In genomic region chr4:4334798-4335520, GRCh38 we compare ENCODE assay signal across 9 cellular contexts. TPM values are rescaled to one million over a fixed set of nuclear protein-coding genes. Genes with fewer than 3 reads are reported as not detected.
A peak's percentile ranks its signal among the peaks of the same experiment; 100 is the strongest.
DNase-seq lines count a peak whose midpoint lies in the region; ATAC-seq lines count a peak whose summit lies in the region.
"Had no signal": no experiment of that assay in that cellular context is flagged by ENCODE, and none has a peak within 500 bp of the region (broad histone marks: within the 10 kb centered on the region; RNA-seq: fewer than 3 reads in every experiment).

No MANE protein-coding gene starts in this region.

- H3K27ac Mint-ChIP-seq in activated CD8-positive, alpha-beta T cell treated with anti-CD3 and anti-CD28 coated beads, Interleukin-2, amount 10 ng/mL, durations not matched to agents 7 days and 5 days: no peak overlapping the region

- DNase-seq in NCI-H1417 (lab: John Stamatoyannopoulos, UW) (peak; percentile 64 to 80 (median 80)), NCI-H1417 treated with DMSO at 0.1 percent for 48 hours (lab: John Stamatoyannopoulos, UW) (no peak), NCI-H460 (ENCODE audit: extremely low read depth, low read depth) (peak; percentile 40), myocyte (ENCODE audit: low read depth) (peak; percentile 69)
- DNase-seq in activated CD8-positive, alpha-beta T cell treated with anti-CD3 and anti-CD28 coated beads, Interleukin-2, amount 10 ng/mL, durations not matched to agents 7 days and 5 days: peak; percentile 83
- peak; percentile 51 to 62 (median 60) for DNase-seq in effector memory CD4-positive, alpha-beta T cell
- DNase-seq in stimulated activated CD8-positive, alpha-beta memory T cell treated with anti-CD3 and anti-CD28 coated beads, Interleukin-7, amount 100 ng/mL, for 48 hours (ENCODE audit: extremely low read depth in 1 of 2, low read depth in 1 of 2): peak; percentile 36 to 46

- CTCF ChIA-PET in activated CD8-positive, alpha-beta T cell treated with anti-CD3 and anti-CD28 coated beads, Interleukin-2, amount 10 ng/mL, durations not matched to agents 7 days and 5 days (lab: Charles Lee): interaction anchor here (1.2 to 8.7 kb wide), 8 partner anchors 14 to 87 kb away, joined by 3 to 68 read pairs (median 5); partner anchors contain the start of gene TMEM128

- peak; percentile 65 for ATAC-seq in HG02884 (IDR thresholded peaks at IDR 0.05; ENCODE audit: unreplicated experiment)
- peak; percentile 95 for ATAC-seq in activated CD8-positive, alpha-beta T cell treated with anti-CD3 and anti-CD28 coated beads, Interleukin-2, amount 10 ng/mL, durations not matched to agents 7 days and 5 days

- no peaks in the 10 kb centered on the region for H3K9me3 Mint-ChIP-seq in activated CD8-positive, alpha-beta T cell treated with anti-CD3 and anti-CD28 coated beads, Interleukin-2, amount 10 ng/mL, durations not matched to agents 7 days and 5 days (ENCODE audit: insufficient read depth)

- H3K4me1 Mint-ChIP-seq in activated CD8-positive, alpha-beta T cell treated with anti-CD3 and anti-CD28 coated beads, Interleukin-2, amount 10 ng/mL, durations not matched to agents 7 days and 5 days (ENCODE audit: low read depth): peaks cover 8% of the 10 kb centered on the region

- peaks cover 3% of the 10 kb centered on the region for H3K27me3 Mint-ChIP-seq in activated CD8-positive, alpha-beta T cell treated with anti-CD3 and anti-CD28 coated beads, Interleukin-2, amount 10 ng/mL, durations not matched to agents 7 days and 5 days (ENCODE audit: low read depth)

- H3K27ac ChIP-seq in effector memory CD4-positive, alpha-beta T cell (ENCODE audit: insufficient read depth, low read length, poor library complexity, severe bottlenecking): no peak overlapping the region
- H3K27ac ChIP-seq: BLaER1 treated with 17β-estradiol and CSF1 and Interleukin-3, amounts not matched to agents 10 nM and 100 nM had no signal

- no peak overlapping the region for H3K4me3 Mint-ChIP-seq in activated CD8-positive, alpha-beta T cell treated with anti-CD3 and anti-CD28 coated beads, Interleukin-2, amount 10 ng/mL, durations not matched to agents 7 days and 5 days

- no peaks in the 10 kb centered on the region for H3K36me3 Mint-ChIP-seq in activated CD8-positive, alpha-beta T cell treated with anti-CD3 and anti-CD28 coated beads, Interleukin-2, amount 10 ng/mL, durations not matched to agents 7 days and 5 days (ENCODE audit: low read depth)

- H3K4me3 ChIP-seq in effector memory CD4-positive, alpha-beta T cell (ENCODE audit: insufficient read depth, low read depth, low read length, poor library complexity, severe bottlenecking): no peak overlapping the region
- H3K4me3 ChIP-seq: BLaER1 treated with 17β-estradiol and CSF1 and Interleukin-3, amounts not matched to agents 10 nM and 100 nM had no signal

- H3K27me3 ChIP-seq in effector memory CD4-positive, alpha-beta T cell (replicated peaks; ENCODE audit: control insufficient read depth, insufficient read depth, low read length, poor library complexity, severe bottlenecking): no peaks in the 10 kb centered on the region
- H3K27me3 ChIP-seq: BLaER1 treated with 17β-estradiol and CSF1 and Interleukin-3, amounts not matched to agents 10 nM and 100 nM had no signal

- H3K36me3 ChIP-seq in effector memory CD4-positive, alpha-beta T cell (ENCODE audit: control insufficient read depth, insufficient read depth, low read length): no peaks in the 10 kb centered on the region
- H3K36me3 ChIP-seq: BLaER1 treated with 17β-estradiol and CSF1 and Interleukin-3, amounts not matched to agents 10 nM and 100 nM had no signal

- POLR2A ChIA-PET in activated CD8-positive, alpha-beta T cell treated with anti-CD3 and anti-CD28 coated beads, Interleukin-2, amount 10 ng/mL, durations not matched to agents 7 days and 5 days (lab: Charles Lee): interaction anchor here (1.4 kb wide), 1 partner anchor 87 kb away, joined by 4 read pairs; the partner anchor contains the start of gene TMEM128

- no peaks in the 10 kb centered on the region for H3K9me3 ChIP-seq in effector memory CD4-positive, alpha-beta T cell (ENCODE audit: control insufficient read depth, low read length)
- H3K9me3 ChIP-seq: BLaER1 treated with 17β-estradiol and CSF1 and Interleukin-3, amounts not matched to agents 10 nM and 100 nM had no signal

- H3K4me1 ChIP-seq in effector memory CD4-positive, alpha-beta T cell (ENCODE audit: control insufficient read depth, insufficient read depth, low read length, poor library complexity, severe bottlenecking): no peaks in the 10 kb centered on the region

RNA-seq across cellular contexts. Expression of gene ZBTB49, which starts 44.9 kb away (rescaled TPM):
- 1.3 and 2.8 TPM in 2 replicates for total RNA-seq in NCI-H460 (2014; rRNA removed; shearing (Covaris generic))
- polyA plus RNA-seq in NCI-H460 (2014; cell fraction: nucleus; rRNA removed): 2.0 and 3.2 TPM in 2 replicates
- 1 to 10 TPM; 5.2 to 6.4 TPM for total RNA-seq in activated CD8-positive, alpha-beta T cell treated with anti-CD3 and anti-CD28 coated beads, Interleukin-2, amount 10 ng/mL, durations not matched to agents 7 days and 5 days
- total RNA-seq in myocyte: 2.2 and 8.7 TPM in 2 replicates
- 2.8 TPM for polyA plus RNA-seq in myocyte (2012)

RNA-seq across cellular contexts. Expression of gene LYAR, which starts 45.0 kb away (rescaled TPM):
- 32.8 and 34.2 TPM in 2 replicates for total RNA-seq in NCI-H460 (2014; rRNA removed; shearing (Covaris generic))
- polyA plus RNA-seq in NCI-H460 (2014; cell fraction: nucleus; rRNA removed): 35.0 and 39.7 TPM in 2 replicates
- total RNA-seq in activated CD8-positive, alpha-beta T cell treated with anti-CD3 and anti-CD28 coated beads, Interleukin-2, amount 10 ng/mL, durations not matched to agents 7 days and 5 days: 10 to 100 TPM; 37.7 to 37.9 TPM
- 17.5 and 21.6 TPM in 2 replicates for total RNA-seq in myocyte
- 6.6 TPM for polyA plus RNA-seq in myocyte (2012)

RNA-seq across cellular contexts. Expression of gene NSG1, which starts 51.9 kb away (rescaled TPM):
- total RNA-seq in NCI-H460 (2014; rRNA removed; shearing (Covaris generic)): 0.20 TPM in 1 of 2 replicates, not detected in the other
- 0.24 TPM in 1 of 2 replicates, not detected in the other for polyA plus RNA-seq in NCI-H460 (2014; cell fraction: nucleus; rRNA removed)
- total RNA-seq in activated CD8-positive, alpha-beta T cell treated with anti-CD3 and anti-CD28 coated beads, Interleukin-2, amount 10 ng/mL, durations not matched to agents 7 days and 5 days: 10 to 100 TPM; 15.8 to 17.8 TPM
- 0.27 TPM in 1 of 2 replicates, not detected in the other for total RNA-seq in myocyte
- 0.16 TPM for polyA plus RNA-seq in myocyte (2012)

Comparison
In these comparisons a context has a peak if more than half of its experiments do, and no peak if none do; other contexts are left out.
1. RNA of gene NSG1, which starts 51.9 kb away (total RNA-seq): 15.8 to 17.8 TPM in activated CD8-positive, alpha-beta T cell treated with anti-CD3 and anti-CD28 coated beads, Interleukin-2, amount 10 ng/mL, durations not matched to agents 7 days and 5 days; 0.27 TPM in myocyte and 0.20 TPM in NCI-H460; every median in the first group is over 10 times any median in the second.